In the genomic region with DNA sequence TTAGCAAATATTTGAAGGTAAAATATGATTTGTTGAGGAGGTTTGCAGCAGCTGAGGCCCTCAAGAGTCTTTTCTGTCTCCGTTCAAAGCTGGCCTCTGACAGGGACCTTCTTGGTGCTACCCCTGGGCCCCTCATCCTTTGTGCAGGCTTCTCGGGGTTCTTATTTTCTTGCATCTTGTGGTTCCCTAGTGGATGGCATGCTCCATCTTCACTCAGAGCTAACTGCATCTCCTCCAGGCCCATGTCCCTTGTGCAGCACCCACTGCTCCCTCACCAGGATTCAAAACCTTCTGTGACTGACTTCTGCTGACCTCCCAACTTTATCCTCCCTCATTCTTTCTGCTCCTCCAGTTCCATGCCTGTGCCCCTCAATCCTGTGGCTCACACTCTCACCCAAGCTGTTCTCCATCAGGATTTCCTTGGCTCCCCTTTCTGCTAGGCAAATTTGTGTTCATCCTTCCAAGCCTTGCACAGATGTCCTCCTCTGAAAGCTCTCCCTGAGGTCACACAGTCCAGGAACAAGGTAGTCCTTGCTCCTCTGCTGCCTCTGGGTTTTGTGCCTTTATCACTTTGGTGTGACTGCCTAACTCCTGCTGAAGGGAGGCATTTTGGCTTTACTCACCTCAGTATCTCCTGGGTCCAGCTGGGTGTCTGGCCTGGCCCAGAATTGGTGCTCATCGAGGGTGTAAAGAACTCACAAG, we compare ENCODE assay signal across 21 cellular contexts. TPM values are rescaled to one million over a fixed set of nuclear protein-coding genes. Genes with fewer than 3 reads are reported as not detected.
"Had no signal": no experiment of that assay in that cellular context is flagged by ENCODE, and none has a peak within 500 bp of the region (broad histone marks: within the 10 kb centered on the region; RNA-seq: fewer than 3 reads in every experiment).

No MANE protein-coding gene starts in this region.

RNA-seq across cellular contexts. Expression of a gene that starts 25.5 kb away (rescaled TPM):
- total RNA-seq: chondrocyte; colonic mucosa; dermis blood vessel endothelial cell; gastrocnemius medialis; glomerular endothelial cell; kidney; left lobe of liver; liver; lung microvascular endothelial cell; mucosa of gallbladder; naive thymus-derived CD4-positive, alpha-beta T cell; ovary; progenitor cell of endocrine pancreas; sciatic nerve; skeletal muscle tissue; stomach; subcutaneous adipose tissue; temporal lobe; thyroid gland; upper lobe of left lung; uterus had no signal
- polyA plus RNA-seq: liver; naive thymus-derived CD4-positive, alpha-beta T cell; ovary; stomach had no signal
